ENCODE assay signal across 9 cellular contexts in genomic region chr20:36384022-36384619, GRCh38.
A peak's percentile ranks its signal among the peaks of the same experiment; 100 is the strongest.
DNase-seq lines count a peak whose midpoint lies in the region; ATAC-seq and TF ChIP-seq lines count a peak whose summit lies in the region.
"Had no signal": no experiment of that assay in that cellular context is flagged by ENCODE, and none has a peak within 500 bp of the region (broad histone marks: within the 10 kb centered on the region; RNA-seq: fewer than 3 reads in every experiment).

No MANE protein-coding gene starts in this region.

- H3K36me3 Mint-ChIP-seq in activated naive CD8-positive, alpha-beta T cell treated with anti-CD3 and anti-CD28 coated beads for 36 hours = no peaks in the 10 kb centered on the region
- H3K36me3 Mint-ChIP-seq in memory B cell = peaks cover 2% of the 10 kb centered on the region
- H3K36me3 Mint-ChIP-seq: IgD-negative memory B cell had no signal

- TF ChIP-seq CTCF in GM12864 (IDR thresholded peaks at IDR 0.05; ENCODE audit: low read depth, low read length, missing control alignments) = peak; percentile 15

- H3K27me3 Mint-ChIP-seq in activated naive CD8-positive, alpha-beta T cell treated with anti-CD3 and anti-CD28 coated beads for 36 hours = peaks cover 5% of the 10 kb centered on the region
- H3K27me3 Mint-ChIP-seq in memory B cell = peaks cover 30% of the 10 kb centered on the region

- H3K27ac Mint-ChIP-seq in activated naive CD8-positive, alpha-beta T cell treated with anti-CD3 and anti-CD28 coated beads for 36 hours = no peak overlapping the region
- H3K27ac Mint-ChIP-seq in memory B cell = no peak overlapping the region

- no peak overlapping the region for H3K4me3 ChIP-seq in GM12864 (ENCODE audit: low read depth, low read length)

- H3K4me1 Mint-ChIP-seq in activated naive CD8-positive, alpha-beta T cell treated with anti-CD3 and anti-CD28 coated beads for 36 hours = no peaks in the 10 kb centered on the region
- no peaks in the 10 kb centered on the region for H3K4me1 Mint-ChIP-seq in memory B cell
- H3K4me1 Mint-ChIP-seq: IgD-negative memory B cell had no signal

- peak; percentile 54 for ATAC-seq in memory B cell (ENCODE audit: low read depth)
- ATAC-seq in HG03135 (IDR thresholded peaks at IDR 0.05; ENCODE audit: unreplicated experiment) = no peak
- no peak for ATAC-seq in HG02571 (IDR thresholded peaks at IDR 0.05; ENCODE audit: unreplicated experiment)
- ATAC-seq in HG03460 (IDR thresholded peaks at IDR 0.05; ENCODE audit: unreplicated experiment) = no peak
- no peak for ATAC-seq in GM21528 (IDR thresholded peaks at IDR 0.05; ENCODE audit: low FRiP score, unreplicated experiment)

- DNase-seq in GM12864 (ENCODE audit: low read depth) (no peak), NCI-H460 (ENCODE audit: extremely low read depth, low read depth) (peak; percentile 63), memory B cell (ENCODE audit: low spot score in 2 of 2) (peak in 1 of 2 donors; percentile 27)
- DNase-seq in activated naive CD8-positive, alpha-beta T cell treated with anti-CD3 and anti-CD28 coated beads for 36 hours = peak; percentile 31

- no peak overlapping the region for H3K4me3 Mint-ChIP-seq in activated naive CD8-positive, alpha-beta T cell treated with anti-CD3 and anti-CD28 coated beads for 36 hours
- H3K4me3 Mint-ChIP-seq in memory B cell = no peak overlapping the region
- H3K4me3 Mint-ChIP-seq: IgD-negative memory B cell had no signal

- no peaks in the 10 kb centered on the region for H3K9me3 Mint-ChIP-seq in activated naive CD8-positive, alpha-beta T cell treated with anti-CD3 and anti-CD28 coated beads for 36 hours
- H3K9me3 Mint-ChIP-seq in memory B cell = peaks cover 2% of the 10 kb centered on the region
